In genomic region chr2:230717595-230717994, GRCh38 we compare ENCODE assay signal across 12 cellular contexts. TPM values are rescaled to one million over a fixed set of nuclear protein-coding genes. Genes with fewer than 3 reads are reported as not detected.
DNase-seq lines count a peak whose midpoint lies in the region; ATAC-seq, FAIRE-seq and TF ChIP-seq lines count a peak whose summit lies in the region.
"Had no signal": no experiment of that assay in that cellular context is flagged by ENCODE, and none has a peak within 500 bp of the region (broad histone marks: within the 10 kb centered on the region; RNA-seq: fewer than 3 reads in every experiment).

No MANE protein-coding gene starts in this region.

- no TSS peak for BruUV-seq in GM12878 (replicated peaks; lab: Mats Ljungman, UMichigan)
- BruUV-seq in PC-3 (replicated peaks; lab: Mats Ljungman, UMichigan): no TSS peak

- H4K20me1 ChIP-seq in DND-41 (ENCODE audit: insufficient read depth, low read length) (peaks cover 82% of the 10 kb centered on the region), GM12878 (ENCODE audit: control insufficient read depth, insufficient read depth) (peaks cover 3% of the 10 kb centered on the region; the same call in 1 of the 2 replicates), PC-3 (ENCODE audit: low read length) (peaks cover 66% of the 10 kb centered on the region)

- TF ChIP-seq POLR2A in GM12878 (IDR thresholded peaks at IDR 0.05; ENCODE audit: low read depth, low read length): peak; percentile 36; the same call in 1 of the 2 replicates

- peaks cover 15% of the 10 kb centered on the region for H3K36me3 Mint-ChIP-seq in nephron (ENCODE audit: low read depth)

- CTCF ChIA-PET in GM12878 (lab: Yijun Ruan, JAX) (interaction anchor here (1.0 to 1.2 kb wide), 4 partner anchors 42 to 103 kb away, joined by 3 to 4 read pairs (median 4); no protein-coding TSS in a partner anchor), PC-3 (lab: Charles Lee) (no interaction called here)

- FAIRE-seq in GM12878 (lab: Jason Lieb, UNC): no peak

- H3F3A ChIP-seq in PC-3 (ENCODE audit: low read length, unreplicated experiment): peaks cover 4% of the 10 kb centered on the region

- in situ Hi-C loops in GM12878 (cut with MboI): no loop called here

- peaks cover 66% of the 10 kb centered on the region for H3K4me1 ChIP-seq in DND-41 (ENCODE audit: insufficient read depth, low read length)
- peaks cover 35% of the 10 kb centered on the region for H3K4me1 ChIP-seq in GM12878 (ENCODE audit: control insufficient read depth, insufficient read depth, low read length)
- H3K4me1 ChIP-seq in PC-3 (ENCODE audit: insufficient read depth, low read length): peaks cover 35% of the 10 kb centered on the region

- H3K36me3 ChIP-seq in DND-41 (ENCODE audit: insufficient read depth, low read length) (peaks cover 20% of the 10 kb centered on the region), GM12878 (ENCODE audit: control insufficient read depth in 2 of 2, insufficient read depth in 2 of 2, low read length in 1 of 2) (peaks cover 2 to 17% of the 10 kb centered on the region in 2 experiments), PC-3 (ENCODE audit: low read depth, low read length) (peaks cover 16% of the 10 kb centered on the region; the same call in 1 of the 2 replicates)

- no peak overlapping the region for H2AFZ ChIP-seq in DND-41 (ENCODE audit: low read depth, low read length)
- H2AFZ ChIP-seq in GM12878 (ENCODE audit: control insufficient read depth, low read depth, low read length): no peak overlapping the region
- H2AFZ ChIP-seq in PC-3 (ENCODE audit: low read length): no peak overlapping the region
- H2AFZ ChIP-seq: parathyroid adenoma had no signal

- TF ChIP-seq CTCF in DND-41 (IDR thresholded peaks at IDR 0.05; ENCODE audit: borderline replicate concordance, extremely low read depth, low read length, poor library complexity, severe bottlenecking) (no peak), GM12878 (IDR thresholded peaks at IDR 0.05 in 2 of 3, conservative IDR thresholded peaks at IDR 0.05 in 1 of 3; ENCODE audit: control insufficient read depth in 2 of 3, extremely low read depth in 1 of 3, insufficient read depth in 1 of 3, low read depth in 3 of 3, low read length in 3 of 3) (no peak), nephron (IDR thresholded peaks at IDR 0.05; ENCODE audit: unreplicated experiment in 3 of 3) (no peak), PC-3 (conservative IDR thresholded peaks at IDR 0.05; ENCODE audit: low read depth, low read length) (no peak)

- intact Hi-C loops in GM12878 (cut with micrococcal nuclease; ENCODE audit: unreplicated experiment): loop anchor here (10.0 kb wide), 2 partner anchors 303 to 493 kb away; partner anchors contain the start of genes SP100 and SP140
- intact Hi-C loops in PC-3 (cut with micrococcal nuclease): loop anchor here (10.0 kb wide), 1 partner anchor 303 kb away; the partner anchor contains the start of gene SP100

- no peak for ATAC-seq in DND-41 (ENCODE audit: insufficient read depth, low read depth)
- no peak for ATAC-seq in GM12878
- ATAC-seq in PC-3: no peak
- no peak for ATAC-seq in GM19324 (IDR thresholded peaks at IDR 0.05; ENCODE audit: low FRiP score, unreplicated experiment)
- ATAC-seq in HG03354 (IDR thresholded peaks at IDR 0.05; ENCODE audit: poor library complexity, severe bottlenecking, unreplicated experiment): no peak
- ATAC-seq in HG03432 (IDR thresholded peaks at IDR 0.05; ENCODE audit: unreplicated experiment): no peak

- H3K4me2 ChIP-seq in DND-41 (ENCODE audit: insufficient read depth, low read length): 0 out of 2 replicates have a peak overlapping the region, but pooled peaks have one; percentile 11
- peak overlapping the region; percentile 68 for H3K4me2 ChIP-seq in GM12878 (ENCODE audit: control insufficient read depth, insufficient read depth)
- H3K4me2 ChIP-seq in PC-3 (ENCODE audit: low read length): no peak overlapping the region; the same call in 1 of the 2 replicates

- H3K9me3 ChIP-seq in DND-41 (ENCODE audit: insufficient read depth, low read length, severe bottlenecking): no peaks in the 10 kb centered on the region
- H3K9me3 ChIP-seq in GM12878 (replicated peaks; ENCODE audit: control insufficient read depth, insufficient read depth, low read length): no peaks in the 10 kb centered on the region
- no peaks in the 10 kb centered on the region for H3K9me3 ChIP-seq in PC-3 (ENCODE audit: low read length)

- TF ChIP-seq RAD21 in GM12878 (IDR thresholded peaks at IDR 0.05; ENCODE audit: insufficient read depth, low read depth, low read length): no peak

- H3K4me3 ChIP-seq in DND-41 (ENCODE audit: low read depth in 1 of 2, low read length in 2 of 2): no peak overlapping the region
- H3K4me3 ChIP-seq in GM12878: peak overlapping the region; percentile 24
- no peak overlapping the region for H3K4me3 ChIP-seq in PC-3 (ENCODE audit: low read length)

- H3K9me2 ChIP-seq in PC-3 (replicated peaks; ENCODE audit: low read length): no peaks in the 10 kb centered on the region

- H3K27me3 ChIP-seq in DND-41 (ENCODE audit: insufficient read depth, low read length, poor library complexity): no peaks in the 10 kb centered on the region
- H3K27me3 ChIP-seq in GM12878 (replicated peaks in 1 of 2; ENCODE audit: control insufficient read depth in 2 of 2, insufficient read depth in 2 of 2, low read length in 1 of 2): no peaks in the 10 kb centered on the region
- no peaks in the 10 kb centered on the region for H3K27me3 ChIP-seq in PC-3 (ENCODE audit: low read length)

- SMC1A ChIA-PET in GM12878 (lab: Charles Lee; ENCODE audit: uncharacterized antibody, unreplicated experiment): interaction anchor here (0.8 to 2.8 kb wide), 14 partner anchors 9 to 103 kb away, joined by 3 to 14 read pairs (median 4); no protein-coding TSS in a partner anchor

- 71% methylated on average over 3 of the region's 3 CpGs for WGBS in GM12878 (ENCODE audit: insufficient coverage, insufficient replicate concordance, low lambda C conversion rate, missing lambda C conversion rate)

- H3K27ac ChIP-seq in DND-41 (ENCODE audit: low read length): no peak overlapping the region
- H3K27ac ChIP-seq in GM12878 (ENCODE audit: control insufficient read depth, insufficient read depth): peak overlapping the region; percentile 43
- no peak overlapping the region for H3K27ac ChIP-seq in PC-3 (ENCODE audit: low read length)
- H3K27ac ChIP-seq: parathyroid adenoma had no signal

- H3K9ac ChIP-seq in DND-41 (ENCODE audit: low read depth, low read length) (no peak overlapping the region), GM12878 (ENCODE audit: control insufficient read depth, insufficient read depth, low read length) (peak overlapping the region; percentile 40), PC-3 (ENCODE audit: low read length) (no peak overlapping the region)
- H3K9ac ChIP-seq: parathyroid adenoma had no signal

- no peak for TF ChIP-seq EP300 in GM12878 (IDR thresholded peaks at IDR 0.05; ENCODE audit: borderline replicate concordance in 1 of 2, control insufficient read depth in 1 of 2, low read depth in 2 of 2, low read length in 2 of 2)

- H3K27me3 Mint-ChIP-seq in nephron (ENCODE audit: low read depth): no peaks in the 10 kb centered on the region

- DNase-seq in DND-41 (no peak), LHCN-M2 (ENCODE audit: low read depth) (peak; percentile 53), GM12878 (ENCODE audit: low read depth, low spot score) (no peak), PC-3 (no peak)
- DNase-seq: DMS53, HCEC 1CT, NCI-H2107 had no signal

- no peaks in the 10 kb centered on the region for H3K9me3 Mint-ChIP-seq in nephron

- H3K4me1 Mint-ChIP-seq in nephron: peaks cover 56% of the 10 kb centered on the region

- RAD21 ChIA-PET in GM12878 (lab: Charles Lee; ENCODE audit: unreplicated experiment): interaction anchor here (0.7 to 3.5 kb wide), 9 partner anchors 13 to 107 kb away, joined by 3 to 12 read pairs (median 6); no protein-coding TSS in a partner anchor

- peak overlapping the region; percentile 45 to 78 (median 57) for H3K27ac Mint-ChIP-seq in nephron

- POLR2A ChIA-PET in GM12878 (lab: Charles Lee) (interaction anchor here (0.6 to 1.7 kb wide), 8 partner anchors 11 to 96 kb away, joined by 3 to 5 read pairs (median 3); no protein-coding TSS in a partner anchor), PC-3 (lab: Charles Lee; ENCODE audit: unreplicated experiment) (no interaction called here)

- H3K79me2 ChIP-seq in DND-41 (ENCODE audit: insufficient read depth, low read length) (peaks cover 97% of the 10 kb centered on the region), GM12878 (ENCODE audit: control insufficient read depth, insufficient read depth, low read length) (peaks cover 98% of the 10 kb centered on the region), PC-3 (ENCODE audit: low read length) (peaks cover 98% of the 10 kb centered on the region)

- H3K4me3 Mint-ChIP-seq in nephron: peak overlapping the region in 1 of 3 experiments; percentile 28

TF ChIP-seq in GM12878, 131 proteins besides CTCF, POLR2A, EP300 and RAD21 (continues in another document):
- TF ChIP-seq CREM (IDR thresholded peaks at IDR 0.05; ENCODE audit: low read depth) (no peak), MTA2 (IDR thresholded peaks at IDR 0.05; ENCODE audit: low read depth) (no peak), ESRRA (IDR thresholded peaks at IDR 0.05; ENCODE audit: low read length) (no peak), RUNX3 (IDR thresholded peaks at IDR 0.05; ENCODE audit: low read length) (0 out of 2 replicates have a peak, but pooled peaks have one; percentile 16), MXI1 (IDR thresholded peaks at IDR 0.05; ENCODE audit: low read depth, low read length) (0 out of 2 replicates have a peak, but pooled peaks have one; percentile 19), ZNF24 (IDR thresholded peaks at IDR 0.05) (no peak), SIX5 (IDR thresholded peaks at IDR 0.05; ENCODE audit: low read depth, low read length, severe bottlenecking) (no peak)

RNA-seq across cellular contexts. Expression of gene CAB39, which starts 5.0 kb away (rescaled TPM):
- total RNA-seq in LHCN-M2 (2014; rRNA removed) (40.1 and 41.0 TPM in 2 replicates), GM12878 (2014; rRNA removed) (65.0 and 66.7 TPM in 2 replicates), GM12878 (2014; rRNA removed; fragmentation: Illumina TruSeq; extraction: Trizol) (88.0 and 90.4 TPM in 2 replicates), GM12878 (2021) (76.0 and 78.6 TPM in 2 replicates), PC-3 (2014; rRNA removed) (52.5 and 59.6 TPM in 2 replicates)
- polyA plus RNA-seq in LHCN-M2 (2012): 12.6 TPM
- 112 and 114 TPM in 2 replicates for total RNA-seq in GM12878 (2013; cell fraction: nucleolus; rRNA removed)
- 28.1 TPM for polyA plus RNA-seq in GM12878 (2011; ENCODE audit: low read depth)
- polyA plus RNA-seq in GM12878 (2011; rRNA removed) (129 and 157 TPM in 2 replicates), GM12878 (2014; fragmentation: Illumina TruSeq; extraction: Trizol) (86.0 and 90.8 TPM in 2 replicates), GM12878 (2014; fragmentation: Nextera tagmentation; extraction: Ambion mirVana) (10 to 100 TPM; 37.2 to 42.8 TPM), GM12878 (2014; rRNA removed) (54.8 and 59.9 TPM in 2 replicates), GM12878 (2016; fragmentation: Nextera tagmentation; extraction: Ambion mirVana) (10 to 100 TPM; 13.3 to 60.8 TPM)
- 49.4 and 63.1 TPM in 2 replicates for polyA plus RNA-seq in GM12878 (2011; cell fraction: cytosol; rRNA removed)
- 53.4 and 55.1 TPM in 2 replicates for polyA plus RNA-seq in GM12878 (2011; cell fraction: nucleus; rRNA removed)
- polyA plus RNA-seq in GM12878 (2012): 36.8 and 45.6 TPM in 2 replicates
- polyA minus RNA-seq in GM12878 (2011; rRNA and poly(A)+ RNA removed): 119 and 163 TPM in 2 replicates
- polyA minus RNA-seq in GM12878 (2011; cell fraction: cytosol; rRNA and poly(A)+ RNA removed): 63.6 and 69.4 TPM in 2 replicates
- 36.1 and 66.9 TPM in 2 replicates for polyA minus RNA-seq in GM12878 (2011; cell fraction: nucleus; rRNA and poly(A)+ RNA removed)
